ENCODE assay signal across 2 cellular contexts in genomic region chr1:200240655-200241054, GRCh38.
TF ChIP-seq lines count a peak whose summit lies in the region.

No MANE protein-coding gene starts in this region.

TF ChIP-seq in PFSK-1, 5 proteins besides CTCF, POLR2A, EP300 and RAD21 (continued from another document):
- TF ChIP-seq REST (IDR thresholded peaks at IDR 0.05; ENCODE audit: insufficient read depth in 1 of 2, low read depth in 2 of 2, low read length in 2 of 2): no peak

TF ChIP-seq in endothelial cell of umbilical vein, 7 proteins besides CTCF, POLR2A, EP300 and RAD21 (continued from another document):
- no peak for TF ChIP-seq MAX (IDR thresholded peaks at IDR 0.05; ENCODE audit: insufficient read depth, insufficient read length)
